Comparison of ENCODE assay signal across 27 cellular contexts in genomic region chr14:103878180-103878579, GRCh38. TPM values are rescaled to one million over a fixed set of nuclear protein-coding genes. Genes with fewer than 3 reads are reported as not detected.
"Had no signal": no experiment of that assay in that cellular context is flagged by ENCODE, and none has a peak within 500 bp of the region (broad histone marks: within the 10 kb centered on the region; RNA-seq: fewer than 3 reads in every experiment).

No MANE protein-coding gene starts in this region.

- H3K9me3 ChIP-seq: heart right ventricle, lower lobe of right lung, pancreas, prostate gland, sigmoid colon, spleen, tibial nerve, upper lobe of left lung, vagina had no signal

- ATAC-seq: heart right ventricle; left cardiac atrium; left lobe of liver; left ventricle myocardium superior; lower lobe of right lung; naive thymus-derived CD8-positive, alpha-beta T cell; pancreas; right cardiac atrium; stimulated activated effector memory CD8-positive, alpha-beta T cell treated with anti-CD3 and anti-CD28 coated beads, Interleukin-12 subunit alpha, Interleukin-12 subunit beta, amount 100 ng/mL, for 72 hours had no signal

- H3K27ac ChIP-seq: hepatocyte, lower lobe of right lung, sigmoid colon, tibial nerve, vagina had no signal

- H3K27me3 ChIP-seq: hepatocyte, pancreas, sigmoid colon, tibial nerve, upper lobe of left lung, vagina had no signal

- DNase-seq: heart right ventricle; kidney glomerular epithelial cell; left cardiac atrium; left ventricle myocardium superior; lower lobe of right lung; mammary epithelial cell; mesenchymal stem cell; naive thymus-derived CD8-positive, alpha-beta T cell; nucleus accumbens; pancreas; posterior cingulate gyrus; retina; sigmoid colon; small intestine; spleen; stimulated activated CD4-positive, alpha-beta T cell treated with anti-CD3 and anti-CD28 coated beads, Interleukin-4, amount 100 ng/mL, for 24 hours; stimulated activated naive CD4-positive, alpha-beta T cell; substantia nigra; upper lobe of left lung had no signal

- H3K4me3 ChIP-seq: heart right ventricle, hepatocyte, lower lobe of right lung, pancreas, prostate gland, sigmoid colon, spleen, tibial nerve, upper lobe of left lung, vagina had no signal

- H3K36me3 ChIP-seq: heart right ventricle, lower lobe of right lung, pancreas, prostate gland, sigmoid colon, spleen, tibial nerve, upper lobe of left lung, vagina had no signal

RNA-seq across cellular contexts. Expression of gene TDRD9, which starts 50.1 kb away (rescaled TPM):
- total RNA-seq: neural crest cell had no signal
